In the genomic region with DNA sequence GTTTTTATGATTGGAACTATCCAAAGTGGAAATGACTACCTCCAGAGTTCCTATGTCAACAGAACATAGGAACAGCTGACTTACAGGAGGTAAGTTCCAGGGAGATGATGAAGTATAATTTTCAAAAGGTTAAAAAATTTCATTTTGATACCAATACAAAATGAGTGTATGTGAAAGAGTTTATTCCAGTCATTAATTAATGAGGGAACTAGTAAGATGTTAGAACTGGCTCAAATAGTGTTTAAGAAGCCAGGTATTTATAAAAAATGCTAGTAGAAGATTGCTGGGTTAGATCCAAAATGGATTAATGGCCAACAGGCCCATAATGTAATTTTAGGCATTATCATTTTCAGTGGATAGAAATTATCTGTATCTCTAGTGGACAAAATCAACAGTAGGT, we compare ENCODE assay signal across 1 cellular context.
"Had no signal": no experiment of that assay in that cellular context is flagged by ENCODE, and none has a peak within 500 bp of the region (broad histone marks: within the 10 kb centered on the region; RNA-seq: fewer than 3 reads in every experiment).

No MANE protein-coding gene starts in this region.

- H3K9me3 ChIP-seq: MG63 had no signal

- H3K4me3 ChIP-seq: MG63 had no signal

- H3K36me3 ChIP-seq: MG63 had no signal
